31 cellular contexts compared by ENCODE assay signal in genomic region chr18:1252534-1252933, GRCh38.
"Had no signal": no experiment of that assay in that cellular context is flagged by ENCODE, and none has a peak within 500 bp of the region (broad histone marks: within the 10 kb centered on the region; RNA-seq: fewer than 3 reads in every experiment).

No MANE protein-coding gene starts in this region.

- H3K27ac Mint-ChIP-seq: activated B cell treated with CpG ODN at 0.5 μM for 24 hours; activated CD8-positive, alpha-beta T cell treated with anti-CD3 and anti-CD28 coated beads for 36 hours; activated naive CD8-positive, alpha-beta T cell; activated T-helper 17 cell treated with anti-CD3 and anti-CD28 coated beads, Interleukin-2, amount 50 U/mL, for 72 hours; T-helper 1 cell treated with Interleukin-12 subunit alpha and Interleukin-12 subunit beta and Interleukin-4 antibody, amounts not matched to agents 30 μg/mL and 1 μg/mL, for 36 hours; T-helper 2 cell treated with Interferon-gamma antibody and Interleukin-4, amounts not matched to agents 5 μg/mL and 100 μg/mL, for 36 hours had no signal

- H3K4me1 Mint-ChIP-seq: activated B cell treated with CpG ODN at 0.5 μM for 24 hours; activated T-helper 17 cell treated with anti-CD3 and anti-CD28 coated beads, Interleukin-2, amount 50 U/mL, for 72 hours had no signal

- H3K27me3 Mint-ChIP-seq: activated B cell treated with CpG ODN at 0.5 μM for 24 hours; activated CD8-positive, alpha-beta T cell treated with anti-CD3 and anti-CD28 coated beads for 36 hours; activated naive CD8-positive, alpha-beta T cell; activated T-helper 17 cell treated with anti-CD3 and anti-CD28 coated beads, Interleukin-2, amount 50 U/mL, for 72 hours had no signal

- ATAC-seq: activated CD4-positive, CD25-positive, alpha-beta regulatory T cell treated with anti-CD3 and anti-CD28 coated beads, Interleukin-2, amount 50 U/mL, for 24 hours; activated CD8-positive, alpha-beta T cell treated with anti-CD3 and anti-CD28 coated beads for 36 hours; activated T-cell treated with anti-CD3 and anti-CD28 coated beads, Interleukin-2, amount 50 U/mL, for 4 hours; activated T-helper 17 cell treated with anti-CD3 and anti-CD28 coated beads, Interleukin-2, amount 50 U/mL, for 72 hours; body of pancreas; gastrocnemius medialis; heart left ventricle had no signal

- H3K4me3 ChIP-seq: body of pancreas, gastrocnemius medialis, heart left ventricle had no signal

- H3K4me3 Mint-ChIP-seq: activated B cell treated with CpG ODN at 0.5 μM for 24 hours; activated CD8-positive, alpha-beta T cell treated with anti-CD3 and anti-CD28 coated beads for 36 hours; activated naive CD8-positive, alpha-beta T cell; activated T-cell treated with anti-CD3 and anti-CD28 coated beads, Interleukin-2, amount 50 U/mL, for 4 hours; activated T-helper 17 cell treated with anti-CD3 and anti-CD28 coated beads, Interleukin-2, amount 50 U/mL, for 72 hours; T-helper 1 cell treated with Interleukin-12 subunit alpha and Interleukin-12 subunit beta and Interleukin-4 antibody, amounts not matched to agents 30 μg/mL and 1 μg/mL, for 36 hours; T-helper 2 cell treated with Interferon-gamma antibody and Interleukin-4, amounts not matched to agents 5 μg/mL and 100 μg/mL, for 36 hours had no signal

- FAIRE-seq: colon, endometrium, endothelial cell of umbilical vein had no signal

- H3K4me1 ChIP-seq: body of pancreas, gastrocnemius medialis, heart left ventricle had no signal

- H3K27ac ChIP-seq: body of pancreas, epithelial cell of prostate, gastrocnemius medialis, heart left ventricle, WERI-Rb-1 had no signal

- H3K9me3 ChIP-seq: body of pancreas, gastrocnemius medialis had no signal

- H3K36me3 Mint-ChIP-seq: activated naive CD8-positive, alpha-beta T cell had no signal

- DNase-seq: activated B cell treated with CpG ODN at 0.5 μM for 24 hours; activated CD4-positive, alpha-beta T cell treated with anti-CD3 and anti-CD28 coated beads for 48 hours; activated CD4-positive, alpha-beta T cell treated with anti-CD3 and anti-CD28 coated beads, Interleukin-2, amount 50 U/mL, for 1 hour; activated CD4-positive, alpha-beta T cell treated with anti-CD3 and anti-CD28 coated beads, Interleukin-2, amount 50 U/mL, for 48 hours; activated CD8-positive, alpha-beta memory T cell treated with anti-CD3 and anti-CD28 coated beads for 24 hours; activated CD8-positive, alpha-beta T cell treated with anti-CD3 and anti-CD28 coated beads for 36 hours; activated effector memory CD4-positive, alpha-beta T cell treated with Interleukin-2 at 50 U/mL for 16 hours; activated gamma-delta T cell treated with Interleukin-2 at 50 U/mL for 16 hours; activated naive CD4-positive, alpha-beta T cell treated with anti-CD3 and anti-CD28 coated beads, Interleukin-2, amount 50 U/mL, for 16 hours; activated naive CD4-positive, alpha-beta T cell treated with Interleukin-2 at 50 U/mL for 16 hours; activated T-cell treated with anti-CD3 and anti-CD28 coated beads, Interleukin-2, amount 50 U/mL, for 4 hours; amniotic stem cell; anterior cingulate cortex; body of pancreas; caudate nucleus; effector CD8-positive, alpha-beta T cell; foreskin fibroblast; gastrocnemius medialis; glutamatergic neuron; heart left ventricle; T1000; WERI-Rb-1 had no signal

- H3K36me3 ChIP-seq: gastrocnemius medialis, heart left ventricle, WERI-Rb-1 had no signal

- H3K27me3 ChIP-seq: body of pancreas, gastrocnemius medialis, heart left ventricle had no signal
